1 cellular context compared by ENCODE assay signal in genomic region chr4:1793940-1794808, GRCh38.
A peak's percentile ranks its signal among the peaks of the same experiment; 100 is the strongest.
TF ChIP-seq lines count a peak whose summit lies in the region.

No MANE protein-coding gene starts in this region.

TF ChIP-seq in K562, 482 proteins besides CTCF, POLR2A, EP300 and RAD21 (continued from another document):
- no peak for TF ChIP-seq SLC30A9 (CRISPR knock-in tag; IDR thresholded peaks at IDR 0.05)
- no peak for TF ChIP-seq MAFG (tag; conservative IDR thresholded peaks at IDR 0.05)
- TF ChIP-seq, protein P1, sequence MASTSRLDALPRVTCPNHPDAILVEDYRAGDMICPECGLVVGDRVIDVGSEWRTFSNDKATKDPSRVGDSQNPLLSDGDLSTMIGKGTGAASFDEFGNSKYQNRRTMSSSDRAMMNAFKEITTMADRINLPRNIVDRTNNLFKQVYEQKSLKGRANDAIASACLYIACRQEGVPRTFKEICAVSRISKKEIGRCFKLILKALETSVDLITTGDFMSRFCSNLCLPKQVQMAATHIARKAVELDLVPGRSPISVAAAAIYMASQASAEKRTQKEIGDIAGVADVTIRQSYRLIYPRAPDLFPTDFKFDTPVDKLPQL (IDR thresholded peaks at IDR 0.05; ENCODE audit: extremely low read depth, insufficient read length) = no peak
- TF ChIP-seq ZSCAN29 (IDR thresholded peaks at IDR 0.05) = no peak
- TF ChIP-seq RBM34 (IDR thresholded peaks at IDR 0.05; ENCODE audit: borderline replicate concordance, insufficient read depth, low read length) = 0 out of 2 replicates have a peak, but pooled peaks have one; percentile 65
- TF ChIP-seq, protein P2, sequence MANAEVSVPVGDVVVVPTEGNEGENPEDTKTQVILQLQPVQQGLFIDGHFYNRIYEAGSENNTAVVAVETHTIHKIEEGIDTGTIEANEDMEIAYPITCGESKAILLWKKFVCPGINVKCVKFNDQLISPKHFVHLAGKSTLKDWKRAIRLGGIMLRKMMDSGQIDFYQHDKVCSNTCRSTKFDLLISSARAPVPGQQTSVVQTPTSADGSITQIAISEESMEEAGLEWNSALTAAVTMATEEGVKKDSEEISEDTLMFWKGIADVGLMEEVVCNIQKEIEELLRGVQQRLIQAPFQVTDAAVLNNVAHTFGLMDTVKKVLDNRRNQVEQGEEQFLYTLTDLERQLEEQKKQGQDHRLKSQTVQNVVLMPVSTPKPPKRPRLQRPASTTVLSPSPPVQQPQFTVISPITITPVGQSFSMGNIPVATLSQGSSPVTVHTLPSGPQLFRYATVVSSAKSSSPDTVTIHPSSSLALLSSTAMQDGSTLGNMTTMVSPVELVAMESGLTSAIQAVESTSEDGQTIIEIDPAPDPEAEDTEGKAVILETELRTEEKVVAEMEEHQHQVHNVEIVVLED (CRISPR knock-in tag; IDR thresholded peaks at IDR 0.05) = no peak
- TF ChIP-seq ZBTB33 (CRISPR knock-in tag; IDR thresholded peaks at IDR 0.05) = no peak
- TF ChIP-seq STAG1 (CRISPR knock-in tag; IDR thresholded peaks at IDR 0.05; ENCODE audit: borderline replicate concordance) = no peak
- no peak for TF ChIP-seq BACH1 (tag; IDR thresholded peaks at IDR 0.05)
- no peak for TF ChIP-seq PHF20 (IDR thresholded peaks at IDR 0.05; ENCODE audit: partially characterized antibody)
- TF ChIP-seq ZNF316 (IDR thresholded peaks at IDR 0.05) = no peak
- peak; percentile 36 for TF ChIP-seq ARID4B (CRISPR knock-in tag; IDR thresholded peaks at IDR 0.05)
- TF ChIP-seq SMC3 (conservative IDR thresholded peaks at IDR 0.05; ENCODE audit: insufficient read depth, low read depth, low read length) = no peak
- no peak for TF ChIP-seq POLR2H (tag; IDR thresholded peaks at IDR 0.05; ENCODE audit: low read depth)
- no peak for TF ChIP-seq IFI16 (CRISPR knock-in tag; IDR thresholded peaks at IDR 0.05)
- TF ChIP-seq REST (CRISPR knock-in tag; IDR thresholded peaks at IDR 0.05; ENCODE audit: low read depth) = no peak
- TF ChIP-seq ZNF354B (CRISPR knock-in tag; IDR thresholded peaks at IDR 0.05) = no peak
- TF ChIP-seq NFXL1 (CRISPR knock-in tag; IDR thresholded peaks at IDR 0.05) = no peak
- TF ChIP-seq PKNOX1 (IDR thresholded peaks at IDR 0.05) = peak; percentile 29; the same call in 1 of the 2 replicates
- TF ChIP-seq ZNF431 (CRISPR knock-in tag; IDR thresholded peaks at IDR 0.05) = no peak
- TF ChIP-seq SIN3A (IDR thresholded peaks at IDR 0.05; ENCODE audit: borderline replicate concordance in 2 of 2, control insufficient read depth in 1 of 2, low read depth in 2 of 2, low read length in 2 of 2) = peak in 1 of 2 experiments; percentile 30; a peak in 2 of 4 replicates
- TF ChIP-seq SETDB1 (IDR thresholded peaks at IDR 0.05; ENCODE audit: low read length) = no peak
- no peak for TF ChIP-seq TCFL5 (CRISPR knock-in tag; conservative IDR thresholded peaks at IDR 0.05)
- no peak for TF ChIP-seq FOSL1 (tag; conservative IDR thresholded peaks at IDR 0.05)
- no peak for TF ChIP-seq HMGN3 (IDR thresholded peaks at IDR 0.05; ENCODE audit: borderline replicate concordance, extremely low read depth, insufficient read length, low read depth, low read length)
- no peak for TF ChIP-seq SNIP1 (IDR thresholded peaks at IDR 0.05; ENCODE audit: low read depth)
- TF ChIP-seq SMARCC2 (IDR thresholded peaks at IDR 0.05; ENCODE audit: low read depth) = no peak
- TF ChIP-seq ZNF146 (CRISPR knock-in tag; IDR thresholded peaks at IDR 0.05; ENCODE audit: unreplicated experiment) = no peak
- no peak for TF ChIP-seq NCOA6 (IDR thresholded peaks at IDR 0.05)
- TF ChIP-seq ZNF398 (CRISPR knock-in tag; IDR thresholded peaks at IDR 0.05) = no peak
- TF ChIP-seq KAT2B (IDR thresholded peaks at IDR 0.05; ENCODE audit: low read depth, low read length) = no peak
- TF ChIP-seq, protein P3, sequence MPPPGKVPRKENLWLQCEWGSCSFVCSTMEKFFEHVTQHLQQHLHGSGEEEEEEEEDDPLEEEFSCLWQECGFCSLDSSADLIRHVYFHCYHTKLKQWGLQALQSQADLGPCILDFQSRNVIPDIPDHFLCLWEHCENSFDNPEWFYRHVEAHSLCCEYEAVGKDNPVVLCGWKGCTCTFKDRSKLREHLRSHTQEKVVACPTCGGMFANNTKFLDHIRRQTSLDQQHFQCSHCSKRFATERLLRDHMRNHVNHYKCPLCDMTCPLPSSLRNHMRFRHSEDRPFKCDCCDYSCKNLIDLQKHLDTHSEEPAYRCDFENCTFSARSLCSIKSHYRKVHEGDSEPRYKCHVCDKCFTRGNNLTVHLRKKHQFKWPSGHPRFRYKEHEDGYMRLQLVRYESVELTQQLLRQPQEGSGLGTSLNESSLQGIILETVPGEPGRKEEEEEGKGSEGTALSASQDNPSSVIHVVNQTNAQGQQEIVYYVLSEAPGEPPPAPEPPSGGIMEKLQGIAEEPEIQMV (tag; conservative IDR thresholded peaks at IDR 0.05; ENCODE audit: low read depth) = no peak
- no peak for TF ChIP-seq ZNF280B (CRISPR knock-in tag; IDR thresholded peaks at IDR 0.05)
- no peak for TF ChIP-seq POLR3G (IDR thresholded peaks at IDR 0.05; ENCODE audit: extremely low read depth, insufficient read length, insufficient replicate concordance)
- no peak for TF ChIP-seq ZNF311 (CRISPR knock-in tag; IDR thresholded peaks at IDR 0.05)
- TF ChIP-seq ZNF444 (CRISPR knock-in tag; IDR thresholded peaks at IDR 0.05) = no peak
- no peak for TF ChIP-seq SMARCA4 (IDR thresholded peaks at IDR 0.05)
- TF ChIP-seq CTBP1 (IDR thresholded peaks at IDR 0.05; ENCODE audit: borderline replicate concordance) = peak; percentile 35
- no peak for TF ChIP-seq BCLAF1 (IDR thresholded peaks at IDR 0.05; ENCODE audit: borderline replicate concordance in 1 of 2, control insufficient read depth in 1 of 2, low read depth in 2 of 2, low read length in 1 of 2)
